Comparison of ENCODE assay signal across 8 cellular contexts in genomic region chr12:40137252-40137651, GRCh38. TPM values are rescaled to one million over a fixed set of nuclear protein-coding genes. Genes with fewer than 3 reads are reported as not detected.
DNase-seq lines count a peak whose midpoint lies in the region; ATAC-seq and TF ChIP-seq lines count a peak whose summit lies in the region.

No MANE protein-coding gene starts in this region.

- no peak overlapping the region for H3K27ac Mint-ChIP-seq in CD4-positive, CD25-positive, alpha-beta regulatory T cell
- H3K27ac Mint-ChIP-seq in endodermal cell = no peak overlapping the region

- no peak overlapping the region for H3K4me3 ChIP-seq in CD4-positive, CD25-positive, alpha-beta regulatory T cell (ENCODE audit: low read depth, low read length)
- no peak overlapping the region for H3K4me3 ChIP-seq in choroid plexus epithelial cell (ENCODE audit: low read depth, low read length)
- no peak overlapping the region for H3K4me3 ChIP-seq in endodermal cell (ENCODE audit: low read length)
- no peak overlapping the region for H3K4me3 ChIP-seq in left ventricle myocardium inferior

- H3K27me3 Mint-ChIP-seq in CD4-positive, CD25-positive, alpha-beta regulatory T cell = peaks cover 15% of the 10 kb centered on the region
- no peaks in the 10 kb centered on the region for H3K27me3 Mint-ChIP-seq in endodermal cell (ENCODE audit: insufficient read depth)

- no peak overlapping the region for H3K9ac ChIP-seq in endodermal cell (ENCODE audit: extremely low read depth, low read length, poor library complexity, severe bottlenecking)

- no peak overlapping the region for H3K27ac ChIP-seq in CD4-positive, CD25-positive, alpha-beta regulatory T cell (ENCODE audit: insufficient read depth, low read length, poor library complexity, severe bottlenecking)
- no peak overlapping the region for H3K27ac ChIP-seq in endodermal cell (ENCODE audit: low read depth, low read length)
- H3K27ac ChIP-seq in left ventricle myocardium inferior (replicated peaks) = no peak overlapping the region

- peaks cover 0 to 2% (median 0%) of the 10 kb centered on the region in 7 donors for H3K9me3 Mint-ChIP-seq in CD4-positive, CD25-positive, alpha-beta regulatory T cell
- no peaks in the 10 kb centered on the region for H3K9me3 Mint-ChIP-seq in endodermal cell

- H3K36me3 Mint-ChIP-seq in CD4-positive, CD25-positive, alpha-beta regulatory T cell = no peaks in the 10 kb centered on the region
- H3K36me3 Mint-ChIP-seq in endodermal cell (ENCODE audit: low read depth) = no peaks in the 10 kb centered on the region

- no peak overlapping the region for H3K4me3 Mint-ChIP-seq in CD4-positive, CD25-positive, alpha-beta regulatory T cell
- no peak overlapping the region for H3K4me3 Mint-ChIP-seq in endodermal cell

- 88 to 95% methylated on average over 2 of the region's 3 CpGs for WGBS in endodermal cell (ENCODE audit: insufficient coverage in 1 of 2, insufficient read length in 1 of 2), 2 experiments

- no peaks in the 10 kb centered on the region for H3K36me3 ChIP-seq in CD4-positive, CD25-positive, alpha-beta regulatory T cell (ENCODE audit: control insufficient read depth, insufficient read depth, low read length)
- H3K36me3 ChIP-seq in endodermal cell (ENCODE audit: control insufficient read depth, insufficient read depth, low read length) = no peaks in the 10 kb centered on the region
- H3K36me3 ChIP-seq in left ventricle myocardium inferior = no peaks in the 10 kb centered on the region

- TF ChIP-seq CTCF in choroid plexus epithelial cell (conservative IDR thresholded peaks at IDR 0.05; ENCODE audit: low read depth, low read length) = no peak
- TF ChIP-seq CTCF in endodermal cell (conservative IDR thresholded peaks at IDR 0.05) = no peak
- no peak for TF ChIP-seq CTCF in left ventricle myocardium inferior (IDR thresholded peaks at IDR 0.05; ENCODE audit: borderline replicate concordance)

- H3K9me3 ChIP-seq in CD4-positive, CD25-positive, alpha-beta regulatory T cell (ENCODE audit: control insufficient read depth in 2 of 2, low read length in 2 of 2) = no peaks in the 10 kb centered on the region
- no peaks in the 10 kb centered on the region for H3K9me3 ChIP-seq in endodermal cell (ENCODE audit: control insufficient read depth, low read length)
- no peaks in the 10 kb centered on the region for H3K9me3 ChIP-seq in left ventricle myocardium inferior (replicated peaks)

- intact Hi-C loops in left ventricle myocardium inferior (cut with micrococcal nuclease) = no loop called here

- ATAC-seq in CD4-positive, CD25-positive, alpha-beta regulatory T cell (ENCODE audit: low read depth in 2 of 2) = peak; percentile 58 to 65
- ATAC-seq in GM19397 (IDR thresholded peaks at IDR 0.05; ENCODE audit: unreplicated experiment) (peak; percentile 86), HG03439 (IDR thresholded peaks at IDR 0.05; ENCODE audit: unreplicated experiment) (peak; percentile 61)

- peaks cover 4% of the 10 kb centered on the region for H3K4me1 ChIP-seq in CD4-positive, CD25-positive, alpha-beta regulatory T cell (ENCODE audit: control insufficient read depth, insufficient read depth, low read length, poor library complexity, severe bottlenecking)
- H3K4me1 ChIP-seq in endodermal cell (ENCODE audit: control insufficient read depth, insufficient read depth, low read length) (no peaks in the 10 kb centered on the region), left ventricle myocardium inferior (no peaks in the 10 kb centered on the region)

- H3K27me3 ChIP-seq in CD4-positive, CD25-positive, alpha-beta regulatory T cell (ENCODE audit: control insufficient read depth, insufficient read depth, low read length) = peaks cover 2% of the 10 kb centered on the region
- H3K27me3 ChIP-seq in endodermal cell (ENCODE audit: control insufficient read depth, insufficient read depth, low read length, poor library complexity, severe bottlenecking) = no peaks in the 10 kb centered on the region
- no peaks in the 10 kb centered on the region for H3K27me3 ChIP-seq in left ventricle myocardium inferior (ENCODE audit: low read depth)

- peak in 2 of 3 donors; percentile 16 to 59 for DNase-seq in CD4-positive, CD25-positive, alpha-beta regulatory T cell
- DNase-seq in choroid plexus epithelial cell (ENCODE audit: low read depth) = peak; percentile 24
- no peak for DNase-seq in endodermal cell
- no peak for DNase-seq in SW 1271 (lab: John Stamatoyannopoulos, UW)
- DNase-seq in left ventricle myocardium inferior = no peak
- DNase-seq in NCI-H2227 (lab: John Stamatoyannopoulos, UW; ENCODE audit: unreplicated experiment) = no peak

- peaks cover 0 to 6% (median under 1%) of the 10 kb centered on the region in 4 donors for H3K4me1 Mint-ChIP-seq in CD4-positive, CD25-positive, alpha-beta regulatory T cell
- H3K4me1 Mint-ChIP-seq in endodermal cell = no peaks in the 10 kb centered on the region

RNA-seq across cellular contexts. Expression of gene SLC2A13, which starts 31.4 kb away (rescaled TPM):
- 4.4 TPM for total RNA-seq in CD4-positive, CD25-positive, alpha-beta regulatory T cell
- polyA plus RNA-seq in CD4-positive, CD25-positive, alpha-beta regulatory T cell = 1 to 10 TPM in 3 of 4 donors, under 1 TPM in 1; 0.96 to 2.0 (median 1.8) TPM
- total RNA-seq in endodermal cell (10 to 100 TPM; 10.3 to 12.9 TPM), left ventricle myocardium inferior (5.5 TPM)
- 6.8 TPM for polyA plus RNA-seq in endodermal cell (2013, experiment 1 of 2)
- 5.5 TPM for polyA plus RNA-seq in endodermal cell (2013, experiment 2 of 2)

Comparison
In these comparisons a context has a peak if more than half of its experiments do, and no peak if none do; other contexts are left out.
1. DNase-seq: peak in CD4-positive, CD25-positive, alpha-beta regulatory T cell (2 of 3) and choroid plexus epithelial cell (single experiment); none in endodermal cell (single experiment), SW 1271 (0 of 2), left ventricle myocardium inferior (single experiment) and NCI-H2227 (single experiment).
2. Peak in every context shown above with its lines, with median percentiles within 50 percentile points of each other: ATAC-seq.